In the genomic region with DNA sequence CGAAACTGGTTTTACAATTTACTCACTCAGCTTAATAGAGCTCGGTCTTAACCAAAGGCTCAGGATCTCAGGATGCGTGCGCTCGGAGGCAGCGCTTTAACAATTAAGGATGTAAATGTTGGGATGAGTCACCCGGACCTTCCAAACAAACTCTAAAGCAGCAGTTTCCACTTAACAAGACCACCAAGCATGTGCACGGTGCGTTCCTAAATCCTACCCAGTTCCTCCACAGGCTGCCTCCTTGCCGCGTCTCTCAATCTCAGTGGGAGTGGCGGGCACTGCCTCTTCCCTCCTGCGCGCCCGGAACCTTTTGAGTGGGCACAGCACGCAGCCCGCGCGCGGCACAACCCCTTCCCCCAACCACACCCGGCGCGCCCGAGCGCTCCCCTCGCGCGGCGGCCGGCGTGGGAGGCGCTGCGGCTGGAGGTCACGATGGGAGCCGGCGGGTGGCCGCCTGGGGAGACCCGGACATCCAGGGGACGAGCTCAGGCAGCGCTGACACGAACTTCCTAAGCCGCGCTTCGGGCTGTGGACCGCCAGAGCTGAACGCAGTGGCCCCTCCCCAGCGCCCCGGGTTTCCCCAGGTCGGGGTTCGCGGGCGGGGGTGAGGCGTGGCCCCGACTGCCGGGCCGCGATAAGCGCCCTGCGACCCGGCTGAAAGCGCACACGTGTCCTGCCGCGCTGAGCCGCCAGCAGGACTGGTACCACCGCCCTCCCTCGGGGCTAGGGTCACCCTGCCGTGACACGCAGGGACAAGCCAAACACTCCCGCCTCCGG, we compare ENCODE assay signal across 8 cellular contexts.
DNase-seq lines count a peak whose midpoint lies in the region; ATAC-seq and TF ChIP-seq lines count a peak whose summit lies in the region.

Gene ABCG2 (minus strand): TSS at position 280 of the 777 bp plus-strand sequence. CDS start 18,644 bp downstream, outside the sequence.

- peak; percentile 12 to 18 for DNase-seq in NOMO-1 (lab: John Stamatoyannopoulos, UW; ENCODE audit: unreplicated experiment in 2 of 2)
- DNase-seq in NOMO-1 treated with DMSO at 0.1 percent for 48 hours (lab: John Stamatoyannopoulos, UW; ENCODE audit: unreplicated experiment): no peak
- DNase-seq in astrocyte of the hippocampus (ENCODE audit: low read depth, low spot score): peak; percentile 61
- no peak for DNase-seq in skeletal muscle cell (ENCODE audit: low read depth)
- no peak for DNase-seq in NCI-H446 treated with DMSO at 0.1 percent for 48 hours (lab: John Stamatoyannopoulos, UW)

- ATAC-seq in HG02938 (IDR thresholded peaks at IDR 0.05; ENCODE audit: unreplicated experiment): peak; percentile 45
- ATAC-seq in SK-N-SH treated with all-trans-retinoic acid at 6 μM for 48 hours: peak; percentile 79

- H3K4me3 ChIP-seq in iPS-11a (ENCODE audit: low read depth, low read length) (peak within 1 kb of the TSS; percentile 45), skeletal muscle cell (ENCODE audit: low read depth, low read length) (peak within 1 kb of the TSS; percentile 58)

TF ChIP-seq in SK-N-SH treated with all-trans-retinoic acid at 6 μM for 48 hours, 23 proteins besides CTCF, POLR2A, EP300 and RAD21:
- TF ChIP-seq GLIS3 (CRISPR knock-in tag; IDR thresholded peaks at IDR 0.05): no peak
- TF ChIP-seq SNAI2 (CRISPR knock-in tag; IDR thresholded peaks at IDR 0.05): no peak
- no peak for TF ChIP-seq ZFP30 (CRISPR knock-in tag; IDR thresholded peaks at IDR 0.05)
- no peak for TF ChIP-seq ARNTL (CRISPR knock-in tag; IDR thresholded peaks at IDR 0.05; ENCODE audit: borderline replicate concordance, low read depth)
- no peak for TF ChIP-seq TSHZ2 (CRISPR knock-in tag; IDR thresholded peaks at IDR 0.05)
- TF ChIP-seq, protein P1, sequence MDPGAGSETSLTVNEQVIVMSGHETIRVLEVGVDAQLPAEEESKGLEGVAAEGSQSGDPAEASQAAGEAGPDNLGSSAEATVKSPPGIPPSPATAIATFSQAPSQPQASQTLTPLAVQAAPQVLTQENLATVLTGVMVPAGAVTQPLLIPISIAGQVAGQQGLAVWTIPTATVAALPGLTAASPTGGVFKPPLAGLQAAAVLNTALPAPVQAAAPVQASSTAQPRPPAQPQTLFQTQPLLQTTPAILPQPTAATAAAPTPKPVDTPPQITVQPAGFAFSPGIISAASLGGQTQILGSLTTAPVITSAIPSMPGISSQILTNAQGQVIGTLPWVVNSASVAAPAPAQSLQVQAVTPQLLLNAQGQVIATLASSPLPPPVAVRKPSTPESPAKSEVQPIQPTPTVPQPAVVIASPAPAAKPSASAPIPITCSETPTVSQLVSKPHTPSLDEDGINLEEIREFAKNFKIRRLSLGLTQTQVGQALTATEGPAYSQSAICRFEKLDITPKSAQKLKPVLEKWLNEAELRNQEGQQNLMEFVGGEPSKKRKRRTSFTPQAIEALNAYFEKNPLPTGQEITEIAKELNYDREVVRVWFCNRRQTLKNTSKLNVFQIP (CRISPR knock-in tag; IDR thresholded peaks at IDR 0.05; ENCODE audit: borderline replicate concordance, low read depth): no peak
- TF ChIP-seq ZNF565 (CRISPR knock-in tag; conservative IDR thresholded peaks at IDR 0.05; ENCODE audit: low read depth): no peak
- no peak for TF ChIP-seq PPARA (CRISPR knock-in tag; IDR thresholded peaks at IDR 0.05; ENCODE audit: borderline replicate concordance)
- no peak for TF ChIP-seq PATZ1 (CRISPR knock-in tag; IDR thresholded peaks at IDR 0.05; ENCODE audit: borderline replicate concordance)
- TF ChIP-seq, protein P2, sequence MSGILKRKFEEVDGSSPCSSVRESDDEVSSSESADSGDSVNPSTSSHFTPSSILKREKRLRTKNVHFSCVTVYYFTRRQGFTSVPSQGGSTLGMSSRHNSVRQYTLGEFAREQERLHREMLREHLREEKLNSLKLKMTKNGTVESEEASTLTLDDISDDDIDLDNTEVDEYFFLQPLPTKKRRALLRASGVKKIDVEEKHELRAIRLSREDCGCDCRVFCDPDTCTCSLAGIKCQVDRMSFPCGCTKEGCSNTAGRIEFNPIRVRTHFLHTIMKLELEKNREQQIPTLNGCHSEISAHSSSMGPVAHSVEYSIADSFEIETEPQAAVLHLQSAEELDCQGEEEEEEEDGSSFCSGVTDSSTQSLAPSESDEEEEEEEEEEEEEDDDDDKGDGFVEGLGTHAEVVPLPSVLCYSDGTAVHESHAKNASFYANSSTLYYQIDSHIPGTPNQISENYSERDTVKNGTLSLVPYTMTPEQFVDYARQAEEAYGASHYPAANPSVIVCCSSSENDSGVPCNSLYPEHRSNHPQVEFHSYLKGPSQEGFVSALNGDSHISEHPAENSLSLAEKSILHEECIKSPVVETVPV (CRISPR knock-in tag; IDR thresholded peaks at IDR 0.05): no peak
- TF ChIP-seq BACH2 (CRISPR knock-in tag; IDR thresholded peaks at IDR 0.05; ENCODE audit: borderline replicate concordance): no peak

Comparison
In these comparisons a context has a peak if more than half of its experiments do, and no peak if none do; other contexts are left out.
1. DNase-seq: peak in NOMO-1 (2 of 2) and astrocyte of the hippocampus (single experiment); none in NOMO-1 treated with DMSO at 0.1 percent for 48 hours (single experiment), skeletal muscle cell (single experiment) and NCI-H446 treated with DMSO at 0.1 percent for 48 hours (single experiment).